ENCODE assay signal across 27 cellular contexts in the genomic region with DNA sequence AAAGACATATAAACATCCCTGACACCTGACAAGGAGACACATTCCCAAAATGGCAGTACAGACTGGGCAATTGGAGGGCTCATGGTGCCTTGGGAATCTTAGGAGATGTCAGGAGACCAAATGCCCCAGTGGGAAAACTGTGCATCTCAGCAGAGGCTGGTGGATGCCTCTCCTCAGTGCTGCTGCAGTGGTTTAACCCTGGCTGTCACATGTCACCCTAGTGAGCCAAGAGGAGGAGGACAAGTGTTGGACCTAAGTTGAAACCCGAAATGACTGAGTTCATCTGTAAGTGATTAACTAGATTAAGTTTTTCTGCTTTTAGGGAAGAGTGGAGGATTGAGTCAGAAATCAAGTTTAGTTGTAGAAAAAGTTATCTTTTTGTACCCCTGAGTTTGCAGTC. TPM values are rescaled to one million over a fixed set of nuclear protein-coding genes. Genes with fewer than 3 reads are reported as not detected.
A peak's percentile ranks its signal among the peaks of the same experiment; 100 is the strongest.
DNase-seq lines count a peak whose midpoint lies in the region; ATAC-seq and TF ChIP-seq lines count a peak whose summit lies in the region.
"Had no signal": no experiment of that assay in that cellular context is flagged by ENCODE, and none has a peak within 500 bp of the region (broad histone marks: within the 10 kb centered on the region; RNA-seq: fewer than 3 reads in every experiment).

No MANE protein-coding gene starts in this region.

- peak overlapping the region; percentile 82 for H3K4me2 ChIP-seq in OCI-LY3 (ENCODE audit: low read length)

- DNase-seq in fibroblast of peridontal ligament (ENCODE audit: extremely low read depth) (peak; percentile 13), suprapubic skin (ENCODE audit: low spot score in 2 of 2) (no peak), NCI-H748 (lab: John Stamatoyannopoulos, UW; ENCODE audit: unreplicated experiment) (no peak), amniotic stem cell (lab: John Stamatoyannopoulos, UW) (no peak)
- DNase-seq: ACHN; activated CD8-positive, alpha-beta memory T cell treated with anti-CD3 and anti-CD28 coated beads, Interleukin-2, amount 10 ng/mL, durations not matched to agents 7 days and 5 days; activated naive CD4-positive, alpha-beta T cell; activated T-cell treated with anti-CD3 and anti-CD28 coated beads, Interleukin-2, amount 50 U/mL, for 72 hours; COR-L47; DMS53; effector CD4-positive, alpha-beta T cell; erythroblast; IMR-90; left cardiac atrium; mesenchymal stem cell; NCI-H1092 treated with DMSO at 0.1 percent for 48 hours; NCI-H187 treated with DMSO at 0.1 percent for 48 hours; NCI-H526; stimulated activated CD4-positive, alpha-beta T cell treated with anti-CD3 and anti-CD28 coated beads, Interleukin-15, amount 100 ng/mL, for 24 hours; stimulated activated naive CD8-positive, alpha-beta T cell treated with anti-CD3 and anti-CD28 coated beads, Interleukin-15, Interleukin-2, amounts not matched to agents 100 U/mL and 50 U/mL, for 24 hours; T1000 had no signal

- no peak for TF ChIP-seq CTCF in OCI-LY3 (IDR thresholded peaks at IDR 0.05; ENCODE audit: low read depth, low read length)
- no peak for TF ChIP-seq CTCF in suprapubic skin (IDR thresholded peaks at IDR 0.05)

- H3K27me3 ChIP-seq in OCI-LY3 (ENCODE audit: low read depth, low read length) (no peaks in the 10 kb centered on the region), suprapubic skin (no peaks in the 10 kb centered on the region)

- WGBS in suprapubic skin = 40% methylated on average over 1 of the region's 1 CpG

- no peaks in the 10 kb centered on the region for H3K9me3 ChIP-seq in OCI-LY3 (ENCODE audit: insufficient read depth, low read length)
- no peaks in the 10 kb centered on the region for H3K9me3 ChIP-seq in suprapubic skin

- no peaks in the 10 kb centered on the region for H3K36me3 ChIP-seq in OCI-LY3 (replicated peaks; ENCODE audit: low read depth, low read length)
- no peaks in the 10 kb centered on the region for H3K36me3 ChIP-seq in suprapubic skin

- no peak for TF ChIP-seq EP300 in suprapubic skin (IDR thresholded peaks at IDR 0.05)

- ATAC-seq in GM18511 (IDR thresholded peaks at IDR 0.05; ENCODE audit: unreplicated experiment) (peak; percentile 27), HG02763 (IDR thresholded peaks at IDR 0.05; ENCODE audit: unreplicated experiment) (no peak)
- ATAC-seq: activated CD8-positive, alpha-beta memory T cell treated with anti-CD3 and anti-CD28 coated beads, Interleukin-2, amount 10 ng/mL, durations not matched to agents 7 days and 5 days; activated T-cell treated with anti-CD3 and anti-CD28 coated beads, Interleukin-2, amount 50 U/mL, for 72 hours; left cardiac atrium; sciatic nerve; stimulated activated naive CD8-positive, alpha-beta T cell treated with anti-CD3 and anti-CD28 coated beads, Interleukin-15, Interleukin-2, amounts not matched to agents 100 U/mL and 50 U/mL, for 24 hours; WTC11 had no signal

- H2AFZ ChIP-seq in OCI-LY3 (ENCODE audit: low read depth, low read length) = no peak overlapping the region
- H2AFZ ChIP-seq: hepatocyte had no signal

- H4K20me1 ChIP-seq in OCI-LY3 (ENCODE audit: insufficient read depth, low read length) = no peaks in the 10 kb centered on the region

- H3K4me3 ChIP-seq in OCI-LY3 (ENCODE audit: low read length) (peak overlapping the region; percentile 72), suprapubic skin (no peak overlapping the region)
- H3K4me3 ChIP-seq: hepatocyte had no signal

- peak overlapping the region; percentile 84 for H3K9ac ChIP-seq in OCI-LY3 (ENCODE audit: low read length)

- H3K4me1 ChIP-seq in OCI-LY3 (ENCODE audit: low read length) = peaks cover 58% of the 10 kb centered on the region
- peaks cover 55% of the 10 kb centered on the region for H3K4me1 ChIP-seq in suprapubic skin

- no peak for TF ChIP-seq POLR2A in suprapubic skin (IDR thresholded peaks at IDR 0.05)

- H3K27ac ChIP-seq in OCI-LY3 (ENCODE audit: low read length) (peak overlapping the region; percentile 98), suprapubic skin (peak overlapping the region; percentile 55)

- peaks cover 20% of the 10 kb centered on the region for H3K79me2 ChIP-seq in OCI-LY3 (ENCODE audit: low read length)
- H3K79me2 ChIP-seq: hepatocyte had no signal

RNA-seq across cellular contexts. Expression of a gene that starts 5.2 kb away (rescaled TPM):
- total RNA-seq in suprapubic skin = 100 to 1,000 TPM; 122 to 233 (median 153) TPM
